11 cellular contexts compared by ENCODE assay signal in genomic region chrX:150478496-150479492, GRCh38.
DNase-seq lines count a peak whose midpoint lies in the region; ATAC-seq lines count a peak whose summit lies in the region.
"Had no signal": no experiment of that assay in that cellular context is flagged by ENCODE, and none has a peak within 500 bp of the region (broad histone marks: within the 10 kb centered on the region; RNA-seq: fewer than 3 reads in every experiment).

No MANE protein-coding gene starts in this region.

- H3K36me3 ChIP-seq in BLaER1 (no peaks in the 10 kb centered on the region), SJCRH30 (no peaks in the 10 kb centered on the region; the same call in 1 of the 2 replicates)

- no peak overlapping the region for H3K4me3 ChIP-seq in BLaER1
- no peak overlapping the region for H3K4me3 ChIP-seq in SJCRH30

- no peaks in the 10 kb centered on the region for H3K9me3 ChIP-seq in BLaER1
- H3K9me3 ChIP-seq in SJCRH30 (replicated peaks) = no peaks in the 10 kb centered on the region

- no peaks in the 10 kb centered on the region for H3K27me3 Mint-ChIP-seq in activated naive CD8-positive, alpha-beta T cell

- peak overlapping the region; percentile 88 for H3K27ac Mint-ChIP-seq in activated naive CD8-positive, alpha-beta T cell
- H3K27ac Mint-ChIP-seq: brain had no signal

- peak overlapping the region; percentile 83 for H3K4me2 ChIP-seq in BLaER1

- H3K4me1 ChIP-seq in BLaER1 = peaks cover 57% of the 10 kb centered on the region
- no peaks in the 10 kb centered on the region; the same call in 1 of the 2 replicates for H3K4me1 ChIP-seq in SJCRH30

- no peaks in the 10 kb centered on the region for H4K20me1 ChIP-seq in BLaER1

- DNase-seq in COR-L47 (lab: John Stamatoyannopoulos, UW) (no peak), HuH-7.5 (ENCODE audit: low spot score) (no peak), SJCRH30 (no peak), SW 1271 (lab: John Stamatoyannopoulos, UW) (no peak)
- DNase-seq: islet precursor cell had no signal

- peak overlapping the region; percentile 71 for H3K4me3 Mint-ChIP-seq in activated naive CD8-positive, alpha-beta T cell
- H3K4me3 Mint-ChIP-seq: brain had no signal

- peaks cover 46% of the 10 kb centered on the region for H3K4me1 Mint-ChIP-seq in activated naive CD8-positive, alpha-beta T cell (ENCODE audit: low read depth)

- peaks cover 3% of the 10 kb centered on the region for H3K36me3 Mint-ChIP-seq in activated naive CD8-positive, alpha-beta T cell
- H3K36me3 Mint-ChIP-seq: brain had no signal

- H3K27me3 ChIP-seq in BLaER1 (no peaks in the 10 kb centered on the region), SJCRH30 (no peaks in the 10 kb centered on the region)

- no peak overlapping the region for H3K27ac ChIP-seq in BLaER1
- no peak overlapping the region for H3K27ac ChIP-seq in SJCRH30
- H3K27ac ChIP-seq: C4-2B had no signal

- no peaks in the 10 kb centered on the region for H3K9me3 Mint-ChIP-seq in activated naive CD8-positive, alpha-beta T cell (ENCODE audit: low read depth)

- ATAC-seq in GM19468 (IDR thresholded peaks at IDR 0.05; ENCODE audit: extremely low read depth, unreplicated experiment) (peak; percentile 22), HG03460 (IDR thresholded peaks at IDR 0.05; ENCODE audit: unreplicated experiment) (peak; percentile 66)

- H3K9ac ChIP-seq in BLaER1 = peak overlapping the region; percentile 26; the same call in 1 of the 2 replicates
